Comparison of ENCODE assay signal across 1 cellular context in the genomic region with DNA sequence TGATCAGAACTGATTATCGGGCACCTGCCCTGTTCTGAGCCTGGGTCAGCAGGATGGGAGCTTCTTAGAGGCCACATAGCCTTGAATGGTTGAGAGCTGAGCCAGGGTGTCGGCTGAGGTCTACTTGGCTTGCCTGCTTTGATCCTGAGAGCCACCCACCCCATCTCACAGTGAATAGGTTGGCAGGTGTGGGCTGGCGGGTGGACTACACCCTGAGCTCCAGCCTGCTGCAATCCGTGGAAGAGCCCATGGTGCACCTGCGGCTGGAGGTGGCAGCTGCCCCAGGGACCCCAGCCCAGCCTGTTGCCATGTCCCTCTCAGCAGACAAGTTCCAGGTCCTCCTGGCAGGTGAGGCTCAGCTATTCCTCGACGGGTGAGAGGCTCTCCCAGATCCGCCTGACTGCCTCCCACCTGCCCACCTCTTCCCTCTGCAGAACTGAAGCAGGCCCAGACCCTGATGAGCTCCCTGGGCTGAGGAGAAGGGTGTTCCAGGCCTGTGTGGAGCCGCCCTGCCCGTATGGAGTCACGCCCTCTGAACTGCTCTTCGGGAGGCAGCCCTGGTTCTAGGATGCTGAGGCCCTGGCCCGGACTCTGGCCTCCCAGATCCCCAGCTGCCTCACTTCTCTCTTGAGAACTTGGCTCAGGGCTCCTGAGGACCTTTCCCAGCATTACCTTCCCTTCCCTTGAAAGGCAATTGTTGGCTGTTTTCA.
TF ChIP-seq lines count a peak whose summit lies in the region.

No MANE protein-coding gene starts in this region.

TF ChIP-seq in K562, 482 proteins besides CTCF, POLR2A, EP300 and RAD21:
- peak; percentile 27 for TF ChIP-seq RBFOX2 (IDR thresholded peaks at IDR 0.05; ENCODE audit: low read depth, low read length)
- TF ChIP-seq, protein P1, sequence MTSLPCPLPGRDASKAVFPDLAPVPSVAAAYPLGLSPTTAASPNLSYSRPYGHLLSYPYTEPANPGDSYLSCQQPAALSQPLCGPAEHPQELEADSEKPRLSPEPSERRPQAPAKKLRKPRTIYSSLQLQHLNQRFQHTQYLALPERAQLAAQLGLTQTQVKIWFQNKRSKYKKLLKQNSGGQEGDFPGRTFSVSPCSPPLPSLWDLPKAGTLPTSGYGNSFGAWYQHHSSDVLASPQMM (CRISPR knock-in tag; IDR thresholded peaks at IDR 0.05) = no peak
